35 cellular contexts compared by ENCODE assay signal in genomic region chr3:166111562-166111961, GRCh38.
"Had no signal": no experiment of that assay in that cellular context is flagged by ENCODE, and none has a peak within 500 bp of the region (broad histone marks: within the 10 kb centered on the region; RNA-seq: fewer than 3 reads in every experiment).

No MANE protein-coding gene starts in this region.

- H3K9ac ChIP-seq: KMS-11 had no signal

- H3K4me3 ChIP-seq: MG63 had no signal

- H3K9me3 ChIP-seq: MG63 had no signal

- H3K27me3 ChIP-seq: MG63 had no signal

- DNase-seq: Karpas-422, Kasumi-1, MG63, MM.1S, MV-4-11, NCI-H1048, NCI-H1092, NCI-H1092 treated with DMSO at 0.1 percent for 48 hours, NCI-H1105, NCI-H1105 treated with DMSO at 0.1 percent for 48 hours, NCI-H1417, NCI-H1417 treated with DMSO at 0.1 percent for 48 hours, NCI-H1436, NCI-H1436 treated with DMSO at 0.1 percent for 48 hours, NCI-H146, NCI-H1694, NCI-H1694 treated with DMSO at 0.1 percent for 48 hours, NCI-H187, NCI-H187 treated with DMSO at 0.1 percent for 48 hours, NCI-H1930, NCI-H2029, NCI-H2029 treated with DMSO at 0.1 percent for 48 hours, NCI-H2081, NCI-H2081 treated with DMSO at 0.1 percent for 48 hours, NCI-H2107, NCI-H2171, NCI-H2171 treated with DMSO at 0.1 percent for 48 hours, NCI-H2227 treated with DMSO at 0.1 percent for 48 hours, NCI-H226, NCI-H345, NCI-H446, NCI-H446 treated with DMSO at 0.1 percent for 48 hours, NCI-H510A, NCI-H510A treated with DMSO at 0.1 percent for 48 hours had no signal

- H3K4me2 ChIP-seq: KMS-11 had no signal

- H3K27ac ChIP-seq: KMS-11 had no signal

- H3K36me3 ChIP-seq: MG63 had no signal
